ENCODE assay signal across 29 cellular contexts in the genomic region with DNA sequence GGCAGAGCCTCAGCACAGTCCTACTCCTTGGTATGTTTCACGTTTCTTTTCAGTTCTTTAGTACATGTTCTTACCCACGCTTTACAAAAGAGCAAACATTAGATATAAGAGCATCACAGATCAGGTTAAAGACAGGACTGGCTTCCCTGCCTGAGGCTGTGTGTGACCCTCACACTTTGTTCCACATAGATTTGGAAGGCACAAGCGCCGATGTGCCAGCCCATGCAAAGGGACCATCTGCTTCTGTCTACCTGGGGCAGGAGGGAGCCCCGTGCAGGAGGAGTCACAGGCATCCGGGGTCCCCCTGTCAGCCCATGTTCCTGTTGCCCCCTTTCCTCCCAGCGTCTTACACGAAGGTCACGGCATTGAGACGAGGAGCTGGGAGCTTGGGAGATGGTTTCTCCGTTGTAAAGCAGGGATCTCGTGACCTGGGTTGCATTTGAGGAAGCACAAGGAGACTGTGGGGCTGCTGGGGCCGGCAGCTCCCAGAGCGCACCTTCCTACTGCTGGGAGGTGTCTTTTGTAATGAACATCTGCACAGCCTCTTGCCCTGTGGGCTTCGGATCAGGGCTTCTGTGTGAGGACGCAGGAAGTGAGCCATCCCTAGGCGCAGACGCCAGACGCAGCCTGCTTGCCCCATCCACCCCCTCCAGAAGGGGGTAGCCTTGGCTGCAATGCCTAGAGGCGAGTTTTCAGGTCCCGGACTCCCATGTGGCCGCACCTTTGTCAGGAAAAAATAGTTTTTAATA.
"Had no signal": no experiment of that assay in that cellular context is flagged by ENCODE, and none has a peak within 500 bp of the region (broad histone marks: within the 10 kb centered on the region; RNA-seq: fewer than 3 reads in every experiment).

No MANE protein-coding gene starts in this region.

- H2AFZ ChIP-seq: PC-9 had no signal

- H3K27ac ChIP-seq: PC-9, RWPE1 had no signal

- DNase-seq: activated CD4-positive, alpha-beta T cell treated with anti-CD3 and anti-CD28 coated beads for 36 hours; activated CD4-positive, alpha-beta T cell treated with anti-CD3 and anti-CD28 coated beads, Interleukin-2, amount 10 ng/mL, durations not matched to agents 7 days and 5 days; activated CD4-positive, alpha-beta T cell treated with anti-CD3 and anti-CD28 coated beads, Interleukin-2, amount 50 U/mL, for 48 hours; activated CD8-positive, alpha-beta T cell treated with anti-CD3 and anti-CD28 coated beads, Interleukin-2, amount 10 ng/mL, durations not matched to agents 7 days and 5 days; activated gamma-delta T cell; activated naive CD4-positive, alpha-beta T cell treated with Interleukin-2 at 50 U/mL for 16 hours; activated naive CD8-positive, alpha-beta T cell treated with anti-CD3 and anti-CD28 coated beads, Interleukin-2, amount 10 ng/mL, durations not matched to agents 7 days and 5 days; activated T-cell treated with anti-CD3 and anti-CD28 coated beads, Interleukin-2, amount 50 U/mL, for 24 hours; central memory CD4-positive, alpha-beta T cell; Kasumi-1; MG63; NCI-H1048; NCI-H1436; NCI-H1694; NCI-H1930; NCI-H2081 treated with DMSO at 0.1 percent for 48 hours; NCI-H226; NCI-H446 treated with DMSO at 0.1 percent for 48 hours; NCI-H524; NK-92 treated with Interleukin-12 subunit alpha and Interleukin-12 subunit beta, amount 100 ng/mL, for 24 hours; PC-9; SIG-M5; SW 1271; T-helper 1 cell; T-helper 2 cell; T-helper 9 cell had no signal

- H3K4me3 ChIP-seq: MG63, PC-9 had no signal

- H3K36me3 ChIP-seq: MG63 had no signal

- ATAC-seq: activated CD4-positive, alpha-beta T cell treated with anti-CD3 and anti-CD28 coated beads for 36 hours; activated CD4-positive, CD25-positive, alpha-beta regulatory T cell treated with anti-CD3 and anti-CD28 coated beads, Interleukin-2, amount 50 U/mL, for 24 hours; activated CD8-positive, alpha-beta T cell treated with anti-CD3 and anti-CD28 coated beads, Interleukin-2, amount 10 ng/mL, durations not matched to agents 7 days and 5 days; Right ventricle myocardium inferior had no signal

- H3K9me3 ChIP-seq: MG63 had no signal
